ENCODE assay signal across 8 cellular contexts in the genomic region with DNA sequence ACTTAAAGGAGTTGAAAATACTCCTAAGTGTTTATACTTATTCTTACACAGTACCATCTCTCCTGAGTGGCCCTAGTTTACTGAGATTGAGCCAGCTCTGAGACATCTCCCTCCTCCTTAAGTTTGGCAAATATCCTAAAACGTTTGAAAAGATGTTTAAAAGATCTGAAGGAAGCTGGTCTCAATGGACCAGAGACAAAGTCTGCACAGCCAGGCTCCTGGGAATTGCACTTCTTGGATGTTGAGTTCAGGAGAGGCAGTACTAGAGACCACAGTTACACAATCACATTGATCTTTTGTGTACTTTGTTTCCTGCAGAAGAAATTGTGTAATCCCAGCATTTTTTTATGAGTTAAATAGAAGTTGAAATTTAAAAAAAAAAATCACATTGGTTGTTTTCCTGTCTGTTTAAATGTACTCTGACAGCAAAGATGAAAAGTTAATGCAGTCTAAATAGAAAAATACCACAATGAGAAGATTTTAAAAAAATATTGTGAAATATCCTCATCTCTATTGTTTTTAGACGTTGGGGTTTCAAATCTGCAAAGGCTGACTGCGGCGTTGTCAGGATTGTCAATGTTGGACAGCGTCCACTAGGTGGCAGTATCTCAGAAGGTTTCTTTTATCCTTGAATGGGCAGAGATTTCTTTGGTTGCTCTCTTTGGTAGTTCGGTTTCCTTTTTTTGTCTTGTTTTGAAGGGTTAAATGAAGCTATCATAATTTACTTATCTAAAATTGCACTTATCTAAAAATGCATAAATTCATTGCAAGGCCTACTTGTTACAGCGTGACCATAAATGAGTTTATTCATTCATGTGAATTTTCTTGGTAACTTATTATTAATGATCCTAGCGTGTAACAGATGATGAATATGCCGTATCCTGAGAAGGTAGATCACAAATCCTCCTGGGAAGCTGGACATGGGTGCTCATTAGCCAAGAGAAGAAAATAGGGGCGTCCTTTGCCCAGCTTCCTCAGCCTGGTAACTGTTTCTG. TPM values are rescaled to one million over a fixed set of nuclear protein-coding genes. Genes with fewer than 3 reads are reported as not detected.
A peak's percentile ranks its signal among the peaks of the same experiment; 100 is the strongest.
DNase-seq lines count a peak whose midpoint lies in the region; ATAC-seq lines count a peak whose summit lies in the region.

No MANE protein-coding gene starts in this region.

- H3K9me3 ChIP-seq in endocrine pancreas (ENCODE audit: control insufficient read depth, low read length): no peaks in the 10 kb centered on the region

- ATAC-seq in HG02852 (IDR thresholded peaks at IDR 0.05; ENCODE audit: unreplicated experiment) (peak; percentile 63), HG03097 (IDR thresholded peaks at IDR 0.05; ENCODE audit: low FRiP score, unreplicated experiment) (no peak)
- ATAC-seq in stimulated activated memory B cell treated with anti-CD40 and anti-IgM and Interleukin-4, amounts not matched to agents 10 μg/mL and 1 μg/mL and 100 μg/mL, for 72 hours: peak; percentile 68

- H3K56ac ChIP-seq in mesendoderm (ENCODE audit: low read length): no peak overlapping the region

- H2AK5ac ChIP-seq in mesendoderm (ENCODE audit: low read length): no peak overlapping the region

- H3K4me3 ChIP-seq in endocrine pancreas (ENCODE audit: control insufficient read depth, insufficient read depth, low read length) (peak overlapping the region; percentile 10), mesendoderm (ENCODE audit: low read length) (no peak overlapping the region)

- no peaks in the 10 kb centered on the region for H3K9me3 Mint-ChIP-seq in stimulated activated memory B cell treated with anti-CD40 and anti-IgM and Interleukin-4, amounts not matched to agents 10 μg/mL and 1 μg/mL and 100 μg/mL, for 72 hours

- H3K79me1 ChIP-seq in mesendoderm (ENCODE audit: low read length): no peaks in the 10 kb centered on the region

- H3K36me3 ChIP-seq in endocrine pancreas (ENCODE audit: control insufficient read depth, insufficient read depth, low read length): no peaks in the 10 kb centered on the region
- H3K36me3 ChIP-seq in mesendoderm (ENCODE audit: control insufficient read depth, insufficient read depth, low read length): no peaks in the 10 kb centered on the region

- H3K4me1 Mint-ChIP-seq in stimulated activated memory B cell treated with anti-CD40 and anti-IgM and Interleukin-4, amounts not matched to agents 10 μg/mL and 1 μg/mL and 100 μg/mL, for 72 hours: peaks cover 6% of the 10 kb centered on the region

- no peak overlapping the region for H4K5ac ChIP-seq in mesendoderm (ENCODE audit: low read length)

- no peak overlapping the region for H3K4me2 ChIP-seq in mesendoderm (ENCODE audit: low read length)

- no peak overlapping the region for H3K23ac ChIP-seq in mesendoderm (ENCODE audit: low read length)

- H3K4ac ChIP-seq in mesendoderm (ENCODE audit: low read depth, low read length): peak overlapping the region; percentile 84

- H3K9ac ChIP-seq in endocrine pancreas (ENCODE audit: control insufficient read depth, insufficient read depth, low read length) (no peak overlapping the region), mesendoderm (ENCODE audit: low read length) (no peak overlapping the region)

- H3K27ac Mint-ChIP-seq in stimulated activated memory B cell treated with anti-CD40 and anti-IgM and Interleukin-4, amounts not matched to agents 10 μg/mL and 1 μg/mL and 100 μg/mL, for 72 hours: no peak overlapping the region

- H4K8ac ChIP-seq in mesendoderm (ENCODE audit: low read depth, low read length): no peak overlapping the region

- no peak overlapping the region for H2BK15ac ChIP-seq in mesendoderm (replicated peaks; ENCODE audit: low read depth)

- H3K36me3 Mint-ChIP-seq in stimulated activated memory B cell treated with anti-CD40 and anti-IgM and Interleukin-4, amounts not matched to agents 10 μg/mL and 1 μg/mL and 100 μg/mL, for 72 hours: no peaks in the 10 kb centered on the region

- no peak overlapping the region for H3K27ac ChIP-seq in mesendoderm (ENCODE audit: low read depth, low read length)

- H3K4me1 ChIP-seq in endocrine pancreas (ENCODE audit: control insufficient read depth, insufficient read depth, low read length) (no peaks in the 10 kb centered on the region), mesendoderm (ENCODE audit: control insufficient read depth, low read depth, low read length) (no peaks in the 10 kb centered on the region)

- H2BK5ac ChIP-seq in mesendoderm (ENCODE audit: low read length): no peak overlapping the region

- H3K18ac ChIP-seq in mesendoderm (ENCODE audit: low read length): peak overlapping the region; percentile 85

- no peaks in the 10 kb centered on the region for H3K27me3 Mint-ChIP-seq in stimulated activated memory B cell treated with anti-CD40 and anti-IgM and Interleukin-4, amounts not matched to agents 10 μg/mL and 1 μg/mL and 100 μg/mL, for 72 hours

- H2BK120ac ChIP-seq in mesendoderm (ENCODE audit: low read depth, low read length): no peak overlapping the region

- no peaks in the 10 kb centered on the region for H3K27me3 ChIP-seq in endocrine pancreas (ENCODE audit: control insufficient read depth, insufficient read depth, low read length)
- no peaks in the 10 kb centered on the region for H3K27me3 ChIP-seq in mesendoderm (ENCODE audit: insufficient read depth, low read length, poor library complexity)

- no peak overlapping the region for H3K4me3 Mint-ChIP-seq in stimulated activated memory B cell treated with anti-CD40 and anti-IgM and Interleukin-4, amounts not matched to agents 10 μg/mL and 1 μg/mL and 100 μg/mL, for 72 hours

- no CpG with 5 or more reads among the region's 10 CpGs for WGBS in mesendoderm (ENCODE audit: extremely low coverage, insufficient coverage, low lambda C conversion rate)

- H3K79me2 ChIP-seq in mesendoderm (ENCODE audit: control insufficient read depth, insufficient read depth, low read length): no peaks in the 10 kb centered on the region

- DNase-seq in DMS53 treated with DMSO at 0.1 percent for 48 hours (lab: John Stamatoyannopoulos, UW; ENCODE audit: unreplicated experiment) (peak; percentile 36), NCI-H460 (ENCODE audit: extremely low read depth, low read depth) (peak; percentile 67), mesendoderm (peak; percentile 71)
- peak; percentile 46 to 63 for DNase-seq in activated CD4-positive, alpha-beta T cell treated with anti-CD3 and anti-CD28 coated beads, Interleukin-2, amount 50 U/mL, for 48 hours

RNA-seq across cellular contexts. Expression of gene TNFSF11, which starts 20.9 kb away (rescaled TPM):
- not detected in 2 replicates for total RNA-seq in NCI-H460 (2014; rRNA removed; shearing (Covaris generic))
- polyA plus RNA-seq in NCI-H460 (2014; cell fraction: nucleus; rRNA removed): not detected in 2 replicates
- polyA plus RNA-seq in mesendoderm (2013, experiment 1 of 2): 0.65 TPM
- 0.69 TPM for polyA plus RNA-seq in mesendoderm (2013, experiment 2 of 2)
